In the genomic region with DNA sequence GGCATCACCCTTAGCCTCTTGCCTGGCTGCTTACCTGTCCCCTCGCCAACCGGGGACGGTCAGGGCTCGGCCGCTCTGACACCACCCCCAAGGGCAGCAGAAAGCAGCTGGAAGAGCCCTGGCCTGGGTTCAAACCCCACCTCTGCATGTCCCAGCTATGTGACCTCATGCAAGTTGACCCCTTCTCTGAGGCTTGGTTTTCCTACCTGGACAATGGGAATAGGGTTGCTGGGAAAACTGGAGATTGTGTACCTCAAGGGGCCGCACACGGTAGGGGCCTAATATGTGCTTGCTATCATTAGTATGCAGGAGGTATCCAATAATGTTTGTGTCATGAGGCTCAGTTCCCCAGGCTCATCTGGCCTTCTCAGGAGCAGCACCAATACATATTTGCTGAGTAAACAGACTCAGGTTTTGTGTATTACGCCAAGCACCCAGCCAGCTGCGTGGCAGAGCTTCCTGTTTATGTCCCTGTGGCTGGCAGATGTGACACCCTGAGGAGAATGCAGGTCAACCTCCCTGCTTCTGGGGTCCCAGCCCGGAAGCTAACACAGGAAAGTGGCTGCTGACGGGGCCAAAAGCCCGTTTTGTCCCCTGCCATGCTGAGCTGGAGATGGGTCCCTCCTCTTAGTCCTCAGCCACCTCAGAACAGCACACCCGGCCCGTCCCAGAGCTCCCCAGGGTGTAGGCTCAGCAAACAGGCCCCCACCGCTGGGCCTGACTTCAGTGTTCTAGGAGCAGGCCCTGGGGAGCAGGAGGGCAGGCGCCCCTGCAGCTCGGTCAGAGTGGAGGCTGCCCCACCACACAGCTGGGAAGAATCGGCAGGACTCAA, we compare ENCODE assay signal across 9 cellular contexts. TPM values are rescaled to one million over a fixed set of nuclear protein-coding genes. Genes with fewer than 3 reads are reported as not detected.
DNase-seq lines count a peak whose midpoint lies in the region; ATAC-seq and TF ChIP-seq lines count a peak whose summit lies in the region.
"Had no signal": no experiment of that assay in that cellular context is flagged by ENCODE, and none has a peak within 500 bp of the region (broad histone marks: within the 10 kb centered on the region; RNA-seq: fewer than 3 reads in every experiment).

No MANE protein-coding gene starts in this region.

- H3K27me3 Mint-ChIP-seq in activated CD4-positive, alpha-beta memory T cell treated with anti-CD3 and anti-CD28 coated beads for 36 hours: no peaks in the 10 kb centered on the region

- H3K36me3 Mint-ChIP-seq in activated CD4-positive, alpha-beta memory T cell treated with anti-CD3 and anti-CD28 coated beads for 36 hours: no peaks in the 10 kb centered on the region

- H3K4me1 ChIP-seq in gastroesophageal sphincter (peaks cover 0 to 36% (median 18%) of the 10 kb centered on the region in 3 donors), trophoblast cell (ENCODE audit: control insufficient read depth in 1 of 2, insufficient read depth in 2 of 2, low read length in 2 of 2) (no peaks in the 10 kb centered on the region)

- no peak overlapping the region for H2BK120ac ChIP-seq in trophoblast cell (ENCODE audit: insufficient read depth, low read length, poor library complexity)

- H3K36me3 ChIP-seq in gastroesophageal sphincter: peaks cover 0 to 94% of the 10 kb centered on the region in 2 donors
- H3K36me3 ChIP-seq in trophoblast cell (ENCODE audit: control insufficient read depth in 1 of 2, insufficient read depth in 2 of 2, low read length in 2 of 2): peaks cover 96 to 99% of the 10 kb centered on the region in 2 experiments

- POLR2A ChIA-PET in activated CD4-positive, alpha-beta memory T cell treated with anti-CD3 and anti-CD28 coated beads for 36 hours (lab: Charles Lee): interaction anchor here (1.0 kb wide), 1 partner anchor 51 kb away, joined by 3 read pairs; no protein-coding TSS in a partner anchor

- H3K27me3 ChIP-seq in gastroesophageal sphincter (no peaks in the 10 kb centered on the region), trophoblast cell (ENCODE audit: insufficient read depth, low read length) (no peaks in the 10 kb centered on the region)

- intact Hi-C loops in activated CD4-positive, alpha-beta memory T cell treated with anti-CD3 and anti-CD28 coated beads for 36 hours (cut with micrococcal nuclease): loop anchor here (2.0 kb wide), 1 partner anchor 18 kb away; no protein-coding TSS in a partner anchor

- H4K12ac ChIP-seq in trophoblast cell (ENCODE audit: low read depth, low read length): no peak overlapping the region

- peak overlapping the region; percentile 74 for H3K27ac Mint-ChIP-seq in activated CD4-positive, alpha-beta memory T cell treated with anti-CD3 and anti-CD28 coated beads for 36 hours

- no peak for TF ChIP-seq CTCF in gastroesophageal sphincter (IDR thresholded peaks at IDR 0.05)
- no peak for TF ChIP-seq CTCF in foreskin fibroblast (IDR thresholded peaks at IDR 0.05; ENCODE audit: low read depth, low read length)

- no peak overlapping the region for H2AK5ac ChIP-seq in trophoblast cell (ENCODE audit: low read length)

- no peak overlapping the region for H4K91ac ChIP-seq in trophoblast cell (ENCODE audit: low read depth, low read length)

- no peak overlapping the region for H3K14ac ChIP-seq in trophoblast cell (ENCODE audit: low read length)

- CTCF ChIA-PET in activated CD4-positive, alpha-beta memory T cell treated with anti-CD3 and anti-CD28 coated beads for 36 hours (lab: Charles Lee): interaction anchor here (1.0 to 1.4 kb wide), 2 partner anchors 73 to 86 kb away, joined by 3 to 5 read pairs; no protein-coding TSS in a partner anchor

- H3K4me2 ChIP-seq in trophoblast cell (ENCODE audit: low read length): no peak overlapping the region

- H2AFZ ChIP-seq in trophoblast cell (ENCODE audit: insufficient read depth, low read length, poor library complexity): no peak overlapping the region

- no peak overlapping the region for H3K23ac ChIP-seq in trophoblast cell (ENCODE audit: low read length)

- H4K8ac ChIP-seq in trophoblast cell (ENCODE audit: low read depth, low read length): no peak overlapping the region

- no peak overlapping the region for H3K4ac ChIP-seq in trophoblast cell (ENCODE audit: low read depth, low read length)

- peaks cover 23% of the 10 kb centered on the region for H3K4me1 Mint-ChIP-seq in activated CD4-positive, alpha-beta memory T cell treated with anti-CD3 and anti-CD28 coated beads for 36 hours (ENCODE audit: low read depth)

- no peak overlapping the region for H3K18ac ChIP-seq in trophoblast cell (ENCODE audit: low read length)

- peak; percentile 50 for ATAC-seq in gastroesophageal sphincter

- WGBS in gastroesophageal sphincter (ENCODE audit: low coverage in 1 of 2), 2 donors: 93% methylated on average over 3 of the region's 18 CpGs
- no CpG with 5 or more reads among the region's 18 CpGs for WGBS in trophoblast cell (ENCODE audit: extremely low coverage, insufficient coverage, insufficient read length)

- no peaks in the 10 kb centered on the region for H3K9me3 Mint-ChIP-seq in activated CD4-positive, alpha-beta memory T cell treated with anti-CD3 and anti-CD28 coated beads for 36 hours

- peaks cover 2% of the 10 kb centered on the region for H3K79me1 ChIP-seq in trophoblast cell (ENCODE audit: low read length)

- TF ChIP-seq EP300 in gastroesophageal sphincter (IDR thresholded peaks at IDR 0.05): no peak

- H3K9me3 ChIP-seq in gastroesophageal sphincter (no peaks in the 10 kb centered on the region), trophoblast cell (ENCODE audit: insufficient read depth, low read depth, low read length) (no peaks in the 10 kb centered on the region)

- no peaks in the 10 kb centered on the region for H3K79me2 ChIP-seq in trophoblast cell (ENCODE audit: control insufficient read depth, insufficient read depth, low read length, poor library complexity)

- H3K4me3 ChIP-seq in gastroesophageal sphincter (no peak overlapping the region), foreskin fibroblast (ENCODE audit: low read depth in 1 of 2, low read length in 2 of 2) (no peak overlapping the region), trophoblast cell (ENCODE audit: low read depth, low read length) (no peak overlapping the region)

- H3K4me3 Mint-ChIP-seq in activated CD4-positive, alpha-beta memory T cell treated with anti-CD3 and anti-CD28 coated beads for 36 hours: peak overlapping the region; percentile 3

- peak overlapping the region in 3 of 4 donors; percentile 46 to 77 (median 64) for H3K27ac ChIP-seq in gastroesophageal sphincter
- no peak overlapping the region for H3K27ac ChIP-seq in trophoblast cell (ENCODE audit: low read depth, low read length)

- H2BK12ac ChIP-seq in trophoblast cell (ENCODE audit: low read length): no peak overlapping the region

- DNase-seq in activated naive CD4-positive, alpha-beta T cell treated with Interleukin-2 at 50 U/mL for 16 hours: peak; percentile 45
- no peak for DNase-seq in activated naive CD4-positive, alpha-beta T cell treated with anti-CD3 and anti-CD28 coated beads, Interleukin-2, amount 50 U/mL, for 16 hours
- peak; percentile 80 for DNase-seq in NCI-H1417 treated with DMSO at 0.1 percent for 48 hours (lab: John Stamatoyannopoulos, UW)
- DNase-seq in activated CD4-positive, alpha-beta memory T cell treated with anti-CD3 and anti-CD28 coated beads for 36 hours: peak; percentile 72
- peak; percentile 28 to 51 for DNase-seq in stimulated activated CD8-positive, alpha-beta memory T cell treated with anti-CD3 and anti-CD28 coated beads, Interleukin-2, amount 100 ng/mL, for 1 hour (ENCODE audit: low read depth in 2 of 2)
- no peak for DNase-seq in foreskin fibroblast
- no peak for DNase-seq in trophoblast cell

- H3K9ac ChIP-seq in trophoblast cell (ENCODE audit: low read length): no peak overlapping the region

- no peak for TF ChIP-seq POLR2A in gastroesophageal sphincter (IDR thresholded peaks at IDR 0.05)

- H2BK5ac ChIP-seq in trophoblast cell (ENCODE audit: low read depth, low read length, poor library complexity): no peak overlapping the region

RNA-seq across cellular contexts. Expression of gene PLXND1, which starts 29.7 kb away (rescaled TPM):
- 1 to 10 TPM; 7.2 to 8.6 TPM for total RNA-seq in activated CD4-positive, alpha-beta memory T cell treated with anti-CD3 and anti-CD28 coated beads for 36 hours
- 10 to 100 TPM; 45.0 to 77.9 (median 61.5) TPM for total RNA-seq in gastroesophageal sphincter
- 282 and 293 TPM in 2 replicates for polyA plus RNA-seq in trophoblast cell (2013)

RNA-seq across cellular contexts. Expression of gene H1-8, which starts 33.8 kb away (rescaled TPM):
- not detected for total RNA-seq in activated CD4-positive, alpha-beta memory T cell treated with anti-CD3 and anti-CD28 coated beads for 36 hours
- not detected for total RNA-seq in gastroesophageal sphincter
- polyA plus RNA-seq in trophoblast cell (2013): not detected in 2 replicates
- total RNA-seq: pulmonary artery endothelial cell had no signal

RNA-seq across cellular contexts. Expression of gene RHO, which starts 48.3 kb away (rescaled TPM):
- not detected for total RNA-seq in activated CD4-positive, alpha-beta memory T cell treated with anti-CD3 and anti-CD28 coated beads for 36 hours
- total RNA-seq in gastroesophageal sphincter: not detected
- polyA plus RNA-seq in trophoblast cell (2013): 0.01 TPM in 1 of 2 replicates, not detected in the other
- total RNA-seq: pulmonary artery endothelial cell had no signal

Comparison
In these comparisons a context has a peak if more than half of its experiments do, and no peak if none do; other contexts are left out.
1. DNase-seq: peak in activated naive CD4-positive, alpha-beta T cell treated with Interleukin-2 at 50 U/mL for 16 hours (single experiment), NCI-H1417 treated with DMSO at 0.1 percent for 48 hours (single experiment), activated CD4-positive, alpha-beta memory T cell treated with anti-CD3 and anti-CD28 coated beads for 36 hours (single experiment) and stimulated activated CD8-positive, alpha-beta memory T cell treated with anti-CD3 and anti-CD28 coated beads, Interleukin-2, amount 100 ng/mL, for 1 hour (2 of 2); none in activated naive CD4-positive, alpha-beta T cell treated with anti-CD3 and anti-CD28 coated beads, Interleukin-2, amount 50 U/mL, for 16 hours (single experiment), foreskin fibroblast (0 of 2) and trophoblast cell (0 of 2).
2. RNA of gene PLXND1, which starts 29.7 kb away (total RNA-seq): 45.0 to 77.9 TPM in gastroesophageal sphincter; 7.2 to 8.6 TPM in activated CD4-positive, alpha-beta memory T cell treated with anti-CD3 and anti-CD28 coated beads for 36 hours; every median in the first group is over 4 times any median in the second.